ENCODE assay signal across 8 cellular contexts in genomic region chr1:235945775-235946565, GRCh38.
A peak's percentile ranks its signal among the peaks of the same experiment; 100 is the strongest.
DNase-seq lines count a peak whose midpoint lies in the region; ATAC-seq and TF ChIP-seq lines count a peak whose summit lies in the region.

No MANE protein-coding gene starts in this region.

- TF ChIP-seq CTCF in heart right ventricle (IDR thresholded peaks at IDR 0.05) (no peak), suprapubic skin (IDR thresholded peaks at IDR 0.05) (no peak)

- H3K27me3 ChIP-seq in heart right ventricle (no peaks in the 10 kb centered on the region), suprapubic skin (no peaks in the 10 kb centered on the region)

- H3K27ac ChIP-seq in heart right ventricle (peak overlapping the region in 1 of 10 donors; percentile 70), suprapubic skin (no peak overlapping the region)

- no peak for TF ChIP-seq POLR2A in suprapubic skin (IDR thresholded peaks at IDR 0.05)

- H3K4me1 ChIP-seq in heart right ventricle, result peaks cover 0 to 65% (median 0%) of the 10 kb centered on the region in 9 donors
- peaks cover 34% of the 10 kb centered on the region for H3K4me1 ChIP-seq in suprapubic skin

- H3K4me3 ChIP-seq in heart right ventricle (no peak overlapping the region), suprapubic skin (no peak overlapping the region)

- ATAC-seq in GM19467 (IDR thresholded peaks at IDR 0.05; ENCODE audit: unreplicated experiment) (peak; percentile 36), HG03469 (IDR thresholded peaks at IDR 0.05; ENCODE audit: unreplicated experiment) (peak; percentile 42), heart right ventricle (peak in 5 of 8 donors; percentile 33 to 66 (median 41))

- TF ChIP-seq EP300 in suprapubic skin (IDR thresholded peaks at IDR 0.05), result no peak

- intact Hi-C loops in heart right ventricle (cut with DNase I), result no loop called here

- H3K9me3 ChIP-seq in heart right ventricle, result no peaks in the 10 kb centered on the region
- H3K9me3 ChIP-seq in suprapubic skin, result no peaks in the 10 kb centered on the region

- DNase-seq in AML-193 (lab: John Stamatoyannopoulos, UW) (peak; percentile 84 to 89), heart right ventricle (no peak), NCI-H446 (lab: John Stamatoyannopoulos, UW) (no peak), suprapubic skin (ENCODE audit: low spot score in 2 of 2) (no peak), EL (no peak)
- no peak for DNase-seq in central memory CD4-positive, alpha-beta T cell

- 86 to 92% methylated on average over 15 of the region's 15 CpGs for WGBS in heart right ventricle, 2 donors
- 88% methylated on average over 15 of the region's 15 CpGs for WGBS in suprapubic skin

- H3K36me3 ChIP-seq in heart right ventricle (no peaks in the 10 kb centered on the region), suprapubic skin (no peaks in the 10 kb centered on the region)

Comparison
In these comparisons a context has a peak if more than half of its experiments do, and no peak if none do; other contexts are left out.
1. DNase-seq: peak in AML-193 (2 of 2); none in heart right ventricle (0 of 2), NCI-H446 (0 of 2), central memory CD4-positive, alpha-beta T cell (single experiment), suprapubic skin (0 of 2) and EL (single experiment).
2. Peak in every context shown above with its lines, with median percentiles within 50 percentile points of each other: ATAC-seq.